In the genomic region with DNA sequence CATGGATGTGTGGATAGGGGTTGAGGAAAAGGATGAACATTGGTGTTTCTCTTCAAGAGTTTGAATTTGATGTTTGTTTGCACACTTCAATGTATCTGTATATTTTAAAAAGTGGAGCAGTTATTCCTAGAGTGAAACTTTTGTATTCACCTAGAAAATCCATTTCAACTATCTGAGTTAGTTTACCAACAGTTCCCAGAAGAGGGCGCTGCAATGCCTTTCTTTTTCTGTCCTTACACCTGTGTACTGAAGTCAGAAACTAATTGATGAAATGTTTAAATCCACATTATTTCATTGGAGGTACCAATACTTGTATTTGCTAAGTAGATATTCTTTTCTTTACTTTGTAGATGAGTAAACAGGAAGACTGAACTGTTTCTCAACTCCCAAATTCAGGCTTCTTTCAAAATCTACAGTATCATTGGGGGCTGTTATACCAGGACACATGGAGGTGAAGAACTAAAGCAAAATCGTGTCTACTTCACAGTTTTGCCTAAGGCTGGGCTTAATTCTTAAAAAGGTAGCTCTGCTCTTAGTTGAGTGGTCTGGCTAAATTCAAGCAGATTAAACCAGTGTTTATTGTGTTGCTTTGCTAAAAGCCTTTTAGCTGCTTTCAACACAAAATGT, we compare ENCODE assay signal across 8 cellular contexts.
A peak's percentile ranks its signal among the peaks of the same experiment; 100 is the strongest.
DNase-seq lines count a peak whose midpoint lies in the region; ATAC-seq and TF ChIP-seq lines count a peak whose summit lies in the region.

No MANE protein-coding gene starts in this region.

- peak; percentile 65 for ATAC-seq in activated naive CD8-positive, alpha-beta T cell treated with anti-CD3 and anti-CD28 coated beads, Interleukin-2, amount 50 U/mL, for 24 hours
- ATAC-seq in GM19023 (IDR thresholded peaks at IDR 0.05; ENCODE audit: unreplicated experiment), result no peak

- no peaks in the 10 kb centered on the region for H3K9me3 Mint-ChIP-seq in activated naive CD8-positive, alpha-beta T cell treated with anti-CD3 and anti-CD28 coated beads, Interleukin-2, amount 50 U/mL, for 24 hours

- peaks cover 20% of the 10 kb centered on the region for H3K36me3 Mint-ChIP-seq in activated naive CD8-positive, alpha-beta T cell treated with anti-CD3 and anti-CD28 coated beads, Interleukin-2, amount 50 U/mL, for 24 hours (ENCODE audit: low read depth)

- peaks cover 49% of the 10 kb centered on the region for H3K4me1 Mint-ChIP-seq in activated naive CD8-positive, alpha-beta T cell treated with anti-CD3 and anti-CD28 coated beads, Interleukin-2, amount 50 U/mL, for 24 hours

- POLR2A ChIA-PET in GM10248 (lab: Yijun Ruan, JAX), result no interaction called here

- peak; percentile 71 for TF ChIP-seq CTCF in GM10248 (IDR thresholded peaks at IDR 0.05; ENCODE audit: control extremely low read depth, extremely low read depth, low read depth, missing control alignments)

- CTCF ChIA-PET in GM10248 (lab: Yijun Ruan, JAX), result interaction anchor here (0.7 to 4.3 kb wide), 23 partner anchors 10 to 302 kb away, joined by 3 to 23 read pairs (median 5); partner anchors contain the start of gene CLEC2D

- peak overlapping the region; percentile 82 for H3K27ac Mint-ChIP-seq in activated naive CD8-positive, alpha-beta T cell treated with anti-CD3 and anti-CD28 coated beads, Interleukin-2, amount 50 U/mL, for 24 hours

- DNase-seq in GM10248 (ENCODE audit: extremely low spot score), result peak; percentile 63
- DNase-seq in HUDEP-2 (lab: John Stamatoyannopoulos, UW; ENCODE audit: unreplicated experiment in 76 of 76), result peak in 39 of 76 experiments; percentile 6 to 65 (median 32)
- peak; percentile 30 to 80 (median 71) for DNase-seq in T-helper 1 cell
- peak; percentile 84 for DNase-seq in activated naive CD8-positive, alpha-beta T cell treated with anti-CD3 and anti-CD28 coated beads, Interleukin-2, amount 50 U/mL, for 24 hours
- peak; percentile 60 for DNase-seq in islet precursor cell
- DNase-seq in stimulated activated CD4-positive, alpha-beta T cell treated with anti-CD3 and anti-CD28 coated beads, TNF-alpha, amount 100 ng/mL, for 24 hours (ENCODE audit: low read depth in 3 of 3), result peak; percentile 58 to 82 (median 63)
- DNase-seq in NCI-H1105 (lab: John Stamatoyannopoulos, UW), result no peak

- no peaks in the 10 kb centered on the region for H3K27me3 Mint-ChIP-seq in activated naive CD8-positive, alpha-beta T cell treated with anti-CD3 and anti-CD28 coated beads, Interleukin-2, amount 50 U/mL, for 24 hours

- peak overlapping the region; percentile 54 for H3K4me3 Mint-ChIP-seq in activated naive CD8-positive, alpha-beta T cell treated with anti-CD3 and anti-CD28 coated beads, Interleukin-2, amount 50 U/mL, for 24 hours
